27 cellular contexts compared by ENCODE assay signal in the genomic region with DNA sequence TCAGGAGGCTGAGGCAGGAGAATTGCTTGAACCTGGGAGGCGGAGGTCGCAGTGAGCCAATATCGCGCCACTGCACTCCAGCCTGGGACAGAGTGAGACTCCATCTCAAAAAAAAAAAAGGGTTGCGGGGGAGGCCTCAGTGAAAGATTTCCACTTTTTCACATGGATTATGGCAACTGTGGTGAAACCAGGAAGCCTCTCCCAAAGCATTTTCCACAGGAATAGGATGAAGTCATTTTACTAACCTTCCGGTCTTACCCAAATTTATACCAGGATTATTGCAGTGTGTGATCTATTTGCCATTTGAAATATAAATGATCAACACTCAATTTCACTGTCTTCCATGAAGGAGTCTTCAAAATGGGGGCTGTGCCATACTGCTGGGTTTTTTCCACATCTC.
"Had no signal": no experiment of that assay in that cellular context is flagged by ENCODE, and none has a peak within 500 bp of the region (broad histone marks: within the 10 kb centered on the region; RNA-seq: fewer than 3 reads in every experiment).

No MANE protein-coding gene starts in this region.

- H3K9me3 ChIP-seq: ascending aorta, breast epithelium, colonic mucosa, esophagus squamous epithelium had no signal

- ATAC-seq: activated naive CD4-positive, alpha-beta T cell treated with anti-CD3 and anti-CD28 coated beads, Interleukin-2, amount 50 U/mL, for 72 hours; activated T-cell treated with anti-CD3 and anti-CD28 coated beads, Interleukin-2, amount 50 U/mL, for 72 hours; effector memory CD8-positive, alpha-beta T cell; WTC11 had no signal

- H3K4me3 ChIP-seq: ascending aorta, breast epithelium, cardiac muscle cell, colonic mucosa, esophagus squamous epithelium had no signal

- H3K27ac ChIP-seq: ascending aorta, breast epithelium, colonic mucosa, esophagus squamous epithelium, VCaP had no signal

- H3K36me3 ChIP-seq: breast epithelium, colonic mucosa, esophagus squamous epithelium had no signal

- DNase-seq: activated CD4-positive, alpha-beta memory T cell treated with anti-CD3 and anti-CD28 coated beads, Interleukin-2, amount 10 ng/mL, durations not matched to agents 7 days and 5 days; activated CD4-positive, alpha-beta T cell treated with anti-CD3 and anti-CD28 coated beads for 1 hour; activated CD4-positive, alpha-beta T cell treated with anti-CD3 and anti-CD28 coated beads for 4 hours; activated CD4-positive, alpha-beta T cell treated with anti-CD3 and anti-CD28 coated beads, Interleukin-2, amount 10 ng/mL, durations not matched to agents 7 days and 5 days; activated CD4-positive, alpha-beta T cell treated with anti-CD3 and anti-CD28 coated beads, Interleukin-2, amount 50 U/mL, for 4 hours; activated CD8-positive, alpha-beta memory T cell treated with anti-CD3 and anti-CD28 coated beads, Interleukin-2, amount 50 U/mL, for 48 hours; activated gamma-delta T cell; activated naive CD4-positive, alpha-beta T cell; activated naive CD4-positive, alpha-beta T cell treated with anti-CD3 and anti-CD28 coated beads, Interleukin-2, amount 10 ng/mL, durations not matched to agents 7 days and 5 days; activated naive CD8-positive, alpha-beta T cell treated with anti-CD3 and anti-CD28 coated beads, Interleukin-2, amount 10 ng/mL, durations not matched to agents 7 days and 5 days; activated T-cell treated with anti-CD3 and anti-CD28 coated beads for 4 hours; activated T-cell treated with anti-CD3 and anti-CD28 coated beads, Interleukin-2, amount 50 U/mL, for 24 hours; activated T-cell treated with anti-CD3 and anti-CD28 coated beads, Interleukin-2, amount 50 U/mL, for 72 hours; central memory CD4-positive, alpha-beta T cell; cerebellar nuclear complex; colonic mucosa; effector CD4-positive, alpha-beta T cell; effector memory CD8-positive, alpha-beta T cell; erythroblast; esophagus squamous epithelium; T-helper 2 cell had no signal

- H3K4me1 ChIP-seq: ascending aorta, breast epithelium, colonic mucosa, esophagus squamous epithelium had no signal

- H3K27me3 ChIP-seq: ascending aorta, breast epithelium, cardiac muscle cell, colonic mucosa, esophagus squamous epithelium had no signal
